In the genomic region with DNA sequence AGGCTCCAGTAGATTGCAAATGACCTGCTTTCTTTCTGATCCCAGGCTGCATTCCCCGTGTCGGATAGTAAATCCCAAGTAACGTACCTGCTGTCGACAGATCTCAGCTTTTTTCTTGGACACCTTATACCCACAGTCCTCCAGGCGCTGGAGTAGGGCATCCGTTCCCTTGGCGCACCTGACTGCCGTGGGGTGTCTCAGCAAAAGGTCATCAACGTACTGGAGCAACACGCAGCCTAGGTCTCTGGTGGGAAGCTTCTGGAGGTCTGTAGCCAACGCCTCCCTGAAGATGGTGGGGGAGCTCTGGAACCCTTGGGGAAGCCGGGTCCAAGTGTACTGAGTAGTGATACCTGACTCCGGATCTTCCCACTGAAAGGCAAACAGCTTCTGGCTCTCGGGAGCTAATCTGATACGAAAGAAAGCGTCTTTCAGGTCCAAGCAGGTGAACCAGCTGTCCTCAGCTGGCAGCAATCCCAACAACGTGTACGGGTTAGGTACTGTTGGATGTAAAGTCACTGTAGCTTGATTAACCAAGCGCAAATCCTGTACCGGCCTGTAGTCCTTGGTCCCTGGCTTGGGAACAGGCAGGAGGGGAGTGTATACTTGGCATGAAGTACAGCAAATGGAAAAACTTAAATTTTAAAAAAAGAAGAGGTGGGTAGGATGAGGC, we compare ENCODE assay signal across 12 cellular contexts. TPM values are rescaled to one million over a fixed set of nuclear protein-coding genes. Genes with fewer than 3 reads are reported as not detected.
A peak's percentile ranks its signal among the peaks of the same experiment; 100 is the strongest.
DNase-seq lines count a peak whose midpoint lies in the region; ATAC-seq, FAIRE-seq and TF ChIP-seq lines count a peak whose summit lies in the region.
"Not testable (repeated sequence)": the region's sequence is repeated elsewhere in the genome, so short reads cannot be mapped to it uniquely, and the experiment has no call there.
"Had no signal": no experiment of that assay in that cellular context is flagged by ENCODE, and none has a peak within 500 bp of the region (broad histone marks: within the 10 kb centered on the region; RNA-seq: fewer than 3 reads in every experiment).

No MANE protein-coding gene starts in this region.

- peak; percentile 41 for ATAC-seq in GM18511 (IDR thresholded peaks at IDR 0.05; ENCODE audit: unreplicated experiment)
- peak; percentile 24 for ATAC-seq in GM21381 (IDR thresholded peaks at IDR 0.05; ENCODE audit: unreplicated experiment)
- ATAC-seq in HG02970 (IDR thresholded peaks at IDR 0.05; ENCODE audit: low FRiP score, unreplicated experiment) = peak; percentile 26

- DNase-seq in NCI-H524 (lab: John Stamatoyannopoulos, UW) (peak; percentile 22 to 58), bronchial epithelial cell (ENCODE audit: low read depth) (peak; percentile 30), spleen (peak; percentile 65)

- not testable (repeated sequence) for H3K27me3 Mint-ChIP-seq in IgD-negative memory B cell

- H3K4me3 ChIP-seq in bronchial epithelial cell (ENCODE audit: low read depth, low read length); spleen: not testable (repeated sequence)

- peak overlapping the region in 3 of 4 donors; percentile 2 to 67 (median 40) for H3K4me3 Mint-ChIP-seq in IgD-negative memory B cell

- H3K27ac ChIP-seq in C4-2B (peak overlapping the region; percentile 38), spleen (peak overlapping the region in 4 of 8 donors; percentile 11 to 58 (median 51))

- not testable (repeated sequence) for H3K9me3 ChIP-seq in spleen

- H3K36me3 Mint-ChIP-seq in IgD-negative memory B cell = not testable (repeated sequence)

- TF ChIP-seq POLR2A in spleen (IDR thresholded peaks at IDR 0.05) = not testable (repeated sequence)

- FAIRE-seq in bronchial epithelial cell (lab: Jason Lieb, UNC) = not testable (repeated sequence)

- intact Hi-C loops in spleen (cut with DNase I; ENCODE audit: low total_unique reads) = not testable (repeated sequence)

- H3K36me3 ChIP-seq in bronchial epithelial cell (ENCODE audit: control insufficient read depth, insufficient read depth, low read length); spleen: not testable (repeated sequence)

- peaks cover 11 to 47% (median 33%) of the 10 kb centered on the region in 6 donors for H3K4me1 ChIP-seq in spleen

- H3K9me3 Mint-ChIP-seq in IgD-negative memory B cell = not testable (repeated sequence)

- 82 to 89% (median 88%) methylated on average over 20 of the region's 20 CpGs for WGBS in spleen, 5 donors

- peaks cover 20 to 37% (median 30%) of the 10 kb centered on the region in 3 donors for H3K4me1 Mint-ChIP-seq in IgD-negative memory B cell

- H3K27ac Mint-ChIP-seq in IgD-negative memory B cell = peak overlapping the region; percentile 70 to 84 (median 72)

- not testable (repeated sequence) for H3K27me3 ChIP-seq in bronchial epithelial cell (ENCODE audit: control insufficient read depth, insufficient read depth, low read length)
- peaks cover 0 to 30% (median 0%) of the 10 kb centered on the region in 7 donors for H3K27me3 ChIP-seq in spleen (replicated peaks in 1 of 7)

- TF ChIP-seq CTCF in C4-2B (conservative IDR thresholded peaks at IDR 0.05); bronchial epithelial cell (IDR thresholded peaks at IDR 0.05; ENCODE audit: insufficient read depth, low read length, severe bottlenecking); spleen (IDR thresholded peaks at IDR 0.05 in 8 of 11, conservative IDR thresholded peaks at IDR 0.05 in 3 of 11): not testable (repeated sequence)

RNA-seq across cellular contexts. Expression of a gene that starts 38.4 kb away (rescaled TPM):
- polyA plus RNA-seq in IgD-negative memory B cell (not detected), spleen (1 to 10 TPM in 2 of 3 donors, under 1 TPM in 1; 0.85 to 1.7 (median 1.1) TPM)
- total RNA-seq in bronchial epithelial cell (0.13 and 0.26 TPM in 2 replicates), spleen (1 to 10 TPM in 6 of 7 donors, under 1 TPM in 1; 0.64 to 8.1 (median 4.9) TPM)
- total RNA-seq: lung microvascular endothelial cell; natural killer cell treated with Interleukin-12 subunit alpha and Interleukin-12 subunit beta and Interleukin-15 and Interleukin-18, amount 100 ng/mL, for 72 hours; SJCRH30; subcutaneous adipose tissue had no signal

RNA-seq across cellular contexts. Expression of a gene that starts 48.2 kb away (rescaled TPM):
- polyA plus RNA-seq in IgD-negative memory B cell (25.4 TPM), spleen (10 to 100 TPM; 32.0 to 81.1 (median 35.3) TPM)
- total RNA-seq in bronchial epithelial cell (153 and 181 TPM in 2 replicates), spleen (10 to 100 TPM; 23.5 to 40.1 (median 32.3) TPM)
